In the genomic region with DNA sequence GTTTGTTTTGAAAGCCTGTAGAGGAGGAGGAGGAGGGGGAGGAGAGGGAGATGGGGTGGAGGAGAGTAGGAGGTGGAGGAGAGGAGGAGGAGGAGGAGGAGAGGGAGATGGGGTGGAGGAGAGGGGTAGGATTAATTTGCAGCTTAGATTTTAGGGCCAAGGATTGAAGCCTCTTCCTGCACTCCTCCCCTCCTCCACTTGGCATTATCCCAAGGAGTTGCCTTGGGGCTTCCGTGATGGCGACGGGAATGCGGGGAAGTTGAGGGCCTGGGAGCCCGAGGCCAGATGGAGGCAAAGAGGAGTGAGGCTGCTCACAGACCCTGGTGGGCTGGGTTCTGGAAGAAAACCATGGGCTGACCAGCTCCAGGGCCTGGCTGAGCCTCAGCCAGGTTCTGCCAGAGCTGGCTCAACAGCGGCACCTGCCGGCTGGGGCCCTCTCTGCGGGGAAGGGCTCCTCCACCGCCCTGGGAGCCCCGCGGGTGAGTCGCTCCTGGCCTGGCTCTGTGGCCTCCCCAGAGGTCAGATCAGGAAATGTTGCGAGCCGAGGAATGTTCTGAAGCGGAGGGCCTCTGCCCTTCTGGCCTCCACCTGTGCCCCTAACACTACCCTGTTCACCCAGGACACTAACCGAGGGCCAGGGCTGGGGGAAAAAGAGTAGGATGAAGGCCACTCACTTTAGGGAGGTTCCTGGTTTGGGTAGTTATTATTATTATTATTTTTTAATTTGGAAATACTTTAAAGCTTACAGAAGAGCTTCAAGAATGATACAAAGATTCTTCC, we compare ENCODE assay signal across 1 cellular context.
TF ChIP-seq lines count a peak whose summit lies in the region.

No MANE protein-coding gene starts in this region.

TF ChIP-seq in HEK293, 187 proteins besides CTCF, POLR2A, EP300 and RAD21 (continued from another document and continues in another):
- TF ChIP-seq, protein P1, sequence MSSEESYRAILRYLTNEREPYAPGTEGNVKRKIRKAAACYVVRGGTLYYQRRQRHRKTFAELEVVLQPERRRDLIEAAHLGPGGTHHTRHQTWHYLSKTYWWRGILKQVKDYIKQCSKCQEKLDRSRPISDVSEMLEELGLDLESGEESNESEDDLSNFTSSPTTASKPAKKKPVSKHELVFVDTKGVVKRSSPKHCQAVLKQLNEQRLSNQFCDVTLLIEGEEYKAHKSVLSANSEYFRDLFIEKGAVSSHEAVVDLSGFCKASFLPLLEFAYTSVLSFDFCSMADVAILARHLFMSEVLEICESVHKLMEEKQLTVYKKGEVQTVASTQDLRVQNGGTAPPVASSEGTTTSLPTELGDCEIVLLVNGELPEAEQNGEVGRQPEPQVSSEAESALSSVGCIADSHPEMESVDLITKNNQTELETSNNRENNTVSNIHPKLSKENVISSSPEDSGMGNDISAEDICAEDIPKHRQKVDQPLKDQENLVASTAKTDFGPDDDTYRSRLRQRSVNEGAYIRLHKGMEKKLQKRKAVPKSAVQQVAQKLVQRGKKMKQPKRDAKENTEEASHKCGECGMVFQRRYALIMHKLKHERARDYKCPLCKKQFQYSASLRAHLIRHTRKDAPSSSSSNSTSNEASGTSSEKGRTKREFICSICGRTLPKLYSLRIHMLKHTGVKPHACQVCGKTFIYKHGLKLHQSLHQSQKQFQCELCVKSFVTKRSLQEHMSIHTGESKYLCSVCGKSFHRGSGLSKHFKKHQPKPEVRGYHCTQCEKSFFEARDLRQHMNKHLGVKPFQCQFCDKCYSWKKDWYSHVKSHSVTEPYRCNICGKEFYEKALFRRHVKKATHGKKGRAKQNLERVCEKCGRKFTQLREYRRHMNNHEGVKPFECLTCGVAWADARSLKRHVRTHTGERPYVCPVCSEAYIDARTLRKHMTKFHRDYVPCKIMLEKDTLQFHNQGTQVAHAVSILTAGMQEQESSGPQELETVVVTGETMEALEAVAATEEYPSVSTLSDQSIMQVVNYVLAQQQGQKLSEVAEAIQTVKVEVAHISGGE (tag by site-specific recombination; conservative IDR thresholded peaks at IDR 0.05; ENCODE audit: low read depth), result no peak
- TF ChIP-seq, protein P2, sequence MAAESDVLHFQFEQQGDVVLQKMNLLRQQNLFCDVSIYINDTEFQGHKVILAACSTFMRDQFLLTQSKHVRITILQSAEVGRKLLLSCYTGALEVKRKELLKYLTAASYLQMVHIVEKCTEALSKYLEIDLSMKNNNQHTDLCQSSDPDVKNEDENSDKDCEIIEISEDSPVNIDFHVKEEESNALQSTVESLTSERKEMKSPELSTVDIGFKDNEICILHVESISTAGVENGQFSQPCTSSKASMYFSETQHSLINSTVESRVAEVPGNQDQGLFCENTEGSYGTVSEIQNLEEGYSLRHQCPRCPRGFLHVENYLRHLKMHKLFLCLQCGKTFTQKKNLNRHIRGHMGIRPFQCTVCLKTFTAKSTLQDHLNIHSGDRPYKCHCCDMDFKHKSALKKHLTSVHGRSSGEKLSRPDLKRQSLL (tag by site-specific recombination; IDR thresholded peaks at IDR 0.05), result no peak; the same call in 1 of the 2 replicates
- TF ChIP-seq ZNF2 (tag by site-specific recombination; IDR thresholded peaks at IDR 0.05), result peak; percentile 91
- TF ChIP-seq, protein P3, sequence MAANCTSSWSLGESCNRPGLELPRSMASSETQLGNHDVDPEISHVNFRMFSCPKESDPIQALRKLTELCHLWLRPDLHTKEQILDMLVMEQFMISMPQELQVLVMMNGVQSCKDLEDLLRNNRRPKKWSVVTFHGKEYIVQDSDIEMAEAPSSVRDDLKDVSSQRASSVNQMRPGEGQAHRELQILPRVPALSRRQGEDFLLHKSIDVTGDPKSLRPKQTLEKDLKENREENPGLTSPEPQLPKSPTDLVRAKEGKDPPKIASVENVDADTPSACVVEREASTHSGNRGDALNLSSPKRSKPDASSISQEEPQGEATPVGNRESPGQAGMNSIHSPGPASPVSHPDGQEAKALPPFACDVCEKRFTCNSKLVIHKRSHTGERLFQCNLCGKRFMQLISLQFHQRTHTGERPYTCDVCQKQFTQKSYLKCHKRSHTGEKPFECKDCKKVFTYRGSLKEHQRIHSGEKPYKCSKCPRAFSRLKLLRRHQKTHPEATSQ (tag by site-specific recombination; IDR thresholded peaks at IDR 0.05), result no peak
- TF ChIP-seq EGR2 (tag by site-specific recombination; IDR thresholded peaks at IDR 0.05; ENCODE audit: low read depth), result peak; percentile 98
- TF ChIP-seq, protein P4, sequence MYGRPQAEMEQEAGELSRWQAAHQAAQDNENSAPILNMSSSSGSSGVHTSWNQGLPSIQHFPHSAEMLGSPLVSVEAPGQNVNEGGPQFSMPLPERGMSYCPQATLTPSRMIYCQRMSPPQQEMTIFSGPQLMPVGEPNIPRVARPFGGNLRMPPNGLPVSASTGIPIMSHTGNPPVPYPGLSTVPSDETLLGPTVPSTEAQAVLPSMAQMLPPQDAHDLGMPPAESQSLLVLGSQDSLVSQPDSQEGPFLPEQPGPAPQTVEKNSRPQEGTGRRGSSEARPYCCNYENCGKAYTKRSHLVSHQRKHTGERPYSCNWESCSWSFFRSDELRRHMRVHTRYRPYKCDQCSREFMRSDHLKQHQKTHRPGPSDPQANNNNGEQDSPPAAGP (tag by site-specific recombination; IDR thresholded peaks at IDR 0.05), result 0 out of 2 replicates have a peak, but pooled peaks have one; percentile 25
- TF ChIP-seq ZNF19 (tag by site-specific recombination; IDR thresholded peaks at IDR 0.05; ENCODE audit: low read depth), result no peak
- TF ChIP-seq, protein P5, sequence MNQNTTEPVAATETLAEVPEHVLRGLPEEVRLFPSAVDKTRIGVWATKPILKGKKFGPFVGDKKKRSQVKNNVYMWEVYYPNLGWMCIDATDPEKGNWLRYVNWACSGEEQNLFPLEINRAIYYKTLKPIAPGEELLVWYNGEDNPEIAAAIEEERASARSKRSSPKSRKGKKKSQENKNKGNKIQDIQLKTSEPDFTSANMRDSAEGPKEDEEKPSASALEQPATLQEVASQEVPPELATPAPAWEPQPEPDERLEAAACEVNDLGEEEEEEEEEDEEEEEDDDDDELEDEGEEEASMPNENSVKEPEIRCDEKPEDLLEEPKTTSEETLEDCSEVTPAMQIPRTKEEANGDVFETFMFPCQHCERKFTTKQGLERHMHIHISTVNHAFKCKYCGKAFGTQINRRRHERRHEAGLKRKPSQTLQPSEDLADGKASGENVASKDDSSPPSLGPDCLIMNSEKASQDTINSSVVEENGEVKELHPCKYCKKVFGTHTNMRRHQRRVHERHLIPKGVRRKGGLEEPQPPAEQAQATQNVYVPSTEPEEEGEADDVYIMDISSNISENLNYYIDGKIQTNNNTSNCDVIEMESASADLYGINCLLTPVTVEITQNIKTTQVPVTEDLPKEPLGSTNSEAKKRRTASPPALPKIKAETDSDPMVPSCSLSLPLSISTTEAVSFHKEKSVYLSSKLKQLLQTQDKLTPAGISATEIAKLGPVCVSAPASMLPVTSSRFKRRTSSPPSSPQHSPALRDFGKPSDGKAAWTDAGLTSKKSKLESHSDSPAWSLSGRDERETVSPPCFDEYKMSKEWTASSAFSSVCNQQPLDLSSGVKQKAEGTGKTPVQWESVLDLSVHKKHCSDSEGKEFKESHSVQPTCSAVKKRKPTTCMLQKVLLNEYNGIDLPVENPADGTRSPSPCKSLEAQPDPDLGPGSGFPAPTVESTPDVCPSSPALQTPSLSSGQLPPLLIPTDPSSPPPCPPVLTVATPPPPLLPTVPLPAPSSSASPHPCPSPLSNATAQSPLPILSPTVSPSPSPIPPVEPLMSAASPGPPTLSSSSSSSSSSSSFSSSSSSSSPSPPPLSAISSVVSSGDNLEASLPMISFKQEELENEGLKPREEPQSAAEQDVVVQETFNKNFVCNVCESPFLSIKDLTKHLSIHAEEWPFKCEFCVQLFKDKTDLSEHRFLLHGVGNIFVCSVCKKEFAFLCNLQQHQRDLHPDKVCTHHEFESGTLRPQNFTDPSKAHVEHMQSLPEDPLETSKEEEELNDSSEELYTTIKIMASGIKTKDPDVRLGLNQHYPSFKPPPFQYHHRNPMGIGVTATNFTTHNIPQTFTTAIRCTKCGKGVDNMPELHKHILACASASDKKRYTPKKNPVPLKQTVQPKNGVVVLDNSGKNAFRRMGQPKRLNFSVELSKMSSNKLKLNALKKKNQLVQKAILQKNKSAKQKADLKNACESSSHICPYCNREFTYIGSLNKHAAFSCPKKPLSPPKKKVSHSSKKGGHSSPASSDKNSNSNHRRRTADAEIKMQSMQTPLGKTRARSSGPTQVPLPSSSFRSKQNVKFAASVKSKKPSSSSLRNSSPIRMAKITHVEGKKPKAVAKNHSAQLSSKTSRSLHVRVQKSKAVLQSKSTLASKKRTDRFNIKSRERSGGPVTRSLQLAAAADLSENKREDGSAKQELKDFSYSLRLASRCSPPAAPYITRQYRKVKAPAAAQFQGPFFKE (tag by site-specific recombination; IDR thresholded peaks at IDR 0.05; ENCODE audit: borderline replicate concordance), result no peak
- TF ChIP-seq ZNF791 (tag by site-specific recombination; IDR thresholded peaks at IDR 0.05), result no peak
- TF ChIP-seq ZNF121 (tag by site-specific recombination; IDR thresholded peaks at IDR 0.05), result no peak
- TF ChIP-seq, protein P6, sequence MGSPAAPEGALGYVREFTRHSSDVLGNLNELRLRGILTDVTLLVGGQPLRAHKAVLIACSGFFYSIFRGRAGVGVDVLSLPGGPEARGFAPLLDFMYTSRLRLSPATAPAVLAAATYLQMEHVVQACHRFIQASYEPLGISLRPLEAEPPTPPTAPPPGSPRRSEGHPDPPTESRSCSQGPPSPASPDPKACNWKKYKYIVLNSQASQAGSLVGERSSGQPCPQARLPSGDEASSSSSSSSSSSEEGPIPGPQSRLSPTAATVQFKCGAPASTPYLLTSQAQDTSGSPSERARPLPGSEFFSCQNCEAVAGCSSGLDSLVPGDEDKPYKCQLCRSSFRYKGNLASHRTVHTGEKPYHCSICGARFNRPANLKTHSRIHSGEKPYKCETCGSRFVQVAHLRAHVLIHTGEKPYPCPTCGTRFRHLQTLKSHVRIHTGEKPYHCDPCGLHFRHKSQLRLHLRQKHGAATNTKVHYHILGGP (tag by site-specific recombination; IDR thresholded peaks at IDR 0.05), result no peak
- no peak for TF ChIP-seq ZNF169 (tag by site-specific recombination; IDR thresholded peaks at IDR 0.05)
- no peak; the same call in 1 of the 2 replicates for TF ChIP-seq ZSCAN30 (tag by site-specific recombination; IDR thresholded peaks at IDR 0.05)
- TF ChIP-seq ZNF776 (tag by site-specific recombination; IDR thresholded peaks at IDR 0.05; ENCODE audit: borderline replicate concordance), result no peak
- peak; percentile 97 for TF ChIP-seq ZFHX2 (tag by site-specific recombination; conservative IDR thresholded peaks at IDR 0.05)
- TF ChIP-seq ZNF37A (tag by site-specific recombination; IDR thresholded peaks at IDR 0.05), result no peak
- no peak for TF ChIP-seq ZNF157 (tag by site-specific recombination; IDR thresholded peaks at IDR 0.05)
- TF ChIP-seq ZNF266 (tag by site-specific recombination; IDR thresholded peaks at IDR 0.05; ENCODE audit: low read depth), result peak; percentile 80; the same call in 1 of the 2 replicates
- TF ChIP-seq ZNF600 (tag by site-specific recombination; IDR thresholded peaks at IDR 0.05), result peak; percentile 95
- TF ChIP-seq ZNF621 (tag by site-specific recombination; IDR thresholded peaks at IDR 0.05), result no peak
- no peak for TF ChIP-seq ZNF677 (tag by site-specific recombination; IDR thresholded peaks at IDR 0.05)
- no peak; the same call in 1 of the 2 replicates for TF ChIP-seq KLF10 (tag by site-specific recombination; IDR thresholded peaks at IDR 0.05)
- TF ChIP-seq, protein P7, sequence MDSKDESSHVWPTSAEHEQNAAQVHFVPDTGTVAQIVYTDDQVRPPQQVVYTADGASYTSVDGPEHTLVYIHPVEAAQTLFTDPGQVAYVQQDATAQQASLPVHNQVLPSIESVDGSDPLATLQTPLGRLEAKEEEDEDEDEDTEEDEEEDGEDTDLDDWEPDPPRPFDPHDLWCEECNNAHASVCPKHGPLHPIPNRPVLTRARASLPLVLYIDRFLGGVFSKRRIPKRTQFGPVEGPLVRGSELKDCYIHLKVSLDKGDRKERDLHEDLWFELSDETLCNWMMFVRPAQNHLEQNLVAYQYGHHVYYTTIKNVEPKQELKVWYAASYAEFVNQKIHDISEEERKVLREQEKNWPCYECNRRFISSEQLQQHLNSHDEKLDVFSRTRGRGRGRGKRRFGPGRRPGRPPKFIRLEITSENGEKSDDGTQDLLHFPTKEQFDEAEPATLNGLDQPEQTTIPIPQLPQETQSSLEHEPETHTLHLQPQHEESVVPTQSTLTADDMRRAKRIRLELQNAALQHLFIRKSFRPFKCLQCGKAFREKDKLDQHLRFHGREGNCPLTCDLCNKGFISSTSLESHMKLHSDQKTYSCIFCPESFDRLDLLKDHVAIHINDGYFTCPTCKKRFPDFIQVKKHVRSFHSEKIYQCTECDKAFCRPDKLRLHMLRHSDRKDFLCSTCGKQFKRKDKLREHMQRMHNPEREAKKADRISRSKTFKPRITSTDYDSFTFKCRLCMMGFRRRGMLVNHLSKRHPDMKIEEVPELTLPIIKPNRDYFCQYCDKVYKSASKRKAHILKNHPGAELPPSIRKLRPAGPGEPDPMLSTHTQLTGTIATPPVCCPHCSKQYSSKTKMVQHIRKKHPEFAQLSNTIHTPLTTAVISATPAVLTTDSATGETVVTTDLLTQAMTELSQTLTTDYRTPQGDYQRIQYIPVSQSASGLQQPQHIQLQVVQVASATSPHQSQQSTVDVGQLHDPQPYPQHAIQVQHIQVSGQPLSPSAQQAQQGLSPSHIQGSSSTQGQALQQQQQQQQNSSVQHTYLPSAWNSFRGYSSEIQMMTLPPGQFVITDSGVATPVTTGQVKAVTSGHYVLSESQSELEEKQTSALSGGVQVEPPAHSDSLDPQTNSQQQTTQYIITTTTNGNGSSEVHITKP (tag by site-specific recombination; IDR thresholded peaks at IDR 0.05), result peak; percentile 26; the same call in 1 of the 2 replicates
- no peak for TF ChIP-seq SCRT2 (tag by site-specific recombination; IDR thresholded peaks at IDR 0.05)
- TF ChIP-seq, protein P8, sequence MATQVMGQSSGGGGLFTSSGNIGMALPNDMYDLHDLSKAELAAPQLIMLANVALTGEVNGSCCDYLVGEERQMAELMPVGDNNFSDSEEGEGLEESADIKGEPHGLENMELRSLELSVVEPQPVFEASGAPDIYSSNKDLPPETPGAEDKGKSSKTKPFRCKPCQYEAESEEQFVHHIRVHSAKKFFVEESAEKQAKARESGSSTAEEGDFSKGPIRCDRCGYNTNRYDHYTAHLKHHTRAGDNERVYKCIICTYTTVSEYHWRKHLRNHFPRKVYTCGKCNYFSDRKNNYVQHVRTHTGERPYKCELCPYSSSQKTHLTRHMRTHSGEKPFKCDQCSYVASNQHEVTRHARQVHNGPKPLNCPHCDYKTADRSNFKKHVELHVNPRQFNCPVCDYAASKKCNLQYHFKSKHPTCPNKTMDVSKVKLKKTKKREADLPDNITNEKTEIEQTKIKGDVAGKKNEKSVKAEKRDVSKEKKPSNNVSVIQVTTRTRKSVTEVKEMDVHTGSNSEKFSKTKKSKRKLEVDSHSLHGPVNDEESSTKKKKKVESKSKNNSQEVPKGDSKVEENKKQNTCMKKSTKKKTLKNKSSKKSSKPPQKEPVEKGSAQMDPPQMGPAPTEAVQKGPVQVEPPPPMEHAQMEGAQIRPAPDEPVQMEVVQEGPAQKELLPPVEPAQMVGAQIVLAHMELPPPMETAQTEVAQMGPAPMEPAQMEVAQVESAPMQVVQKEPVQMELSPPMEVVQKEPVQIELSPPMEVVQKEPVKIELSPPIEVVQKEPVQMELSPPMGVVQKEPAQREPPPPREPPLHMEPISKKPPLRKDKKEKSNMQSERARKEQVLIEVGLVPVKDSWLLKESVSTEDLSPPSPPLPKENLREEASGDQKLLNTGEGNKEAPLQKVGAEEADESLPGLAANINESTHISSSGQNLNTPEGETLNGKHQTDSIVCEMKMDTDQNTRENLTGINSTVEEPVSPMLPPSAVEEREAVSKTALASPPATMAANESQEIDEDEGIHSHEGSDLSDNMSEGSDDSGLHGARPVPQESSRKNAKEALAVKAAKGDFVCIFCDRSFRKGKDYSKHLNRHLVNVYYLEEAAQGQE (tag by site-specific recombination; IDR thresholded peaks at IDR 0.05), result 0 out of 2 replicates have a peak, but pooled peaks have one; percentile 9
- no peak for TF ChIP-seq KLF9 (tag by site-specific recombination; IDR thresholded peaks at IDR 0.05; ENCODE audit: low read depth)
- no peak for TF ChIP-seq ZNF174 (tag by site-specific recombination; IDR thresholded peaks at IDR 0.05)
- TF ChIP-seq ZNF548 (tag by site-specific recombination; IDR thresholded peaks at IDR 0.05), result no peak
- no peak for TF ChIP-seq HOXA7 (CRISPR knock-in tag; IDR thresholded peaks at IDR 0.05; ENCODE audit: borderline replicate concordance)
